Comparison of ENCODE assay signal across 14 cellular contexts in genomic region chr1:29691499-29691898, GRCh38.
DNase-seq lines count a peak whose midpoint lies in the region; ATAC-seq, FAIRE-seq and TF ChIP-seq lines count a peak whose summit lies in the region.
"Had no signal": no experiment of that assay in that cellular context is flagged by ENCODE, and none has a peak within 500 bp of the region (broad histone marks: within the 10 kb centered on the region; RNA-seq: fewer than 3 reads in every experiment).

No MANE protein-coding gene starts in this region.

- POLR2A ChIA-PET in GM12878 (lab: Charles Lee) = interaction anchor here (0.6 kb wide), 1 partner anchor 984 kb away, joined by 4 read pairs; no protein-coding TSS in a partner anchor

- no peak for ATAC-seq in GM12878
- no peak for ATAC-seq in GM18873 (IDR thresholded peaks at IDR 0.05; ENCODE audit: low FRiP score, unreplicated experiment)
- ATAC-seq: A549, HCT116, K562 had no signal

- no peaks in the 10 kb centered on the region for H4K20me1 ChIP-seq in BLaER1 treated with 17β-estradiol and CSF1 and Interleukin-3, amounts not matched to agents 10 nM and 100 nM
- H4K20me1 ChIP-seq in DOHH2 (ENCODE audit: control insufficient read depth, insufficient read depth, low read depth, low read length) (no peaks in the 10 kb centered on the region), GM12878 (ENCODE audit: control insufficient read depth, insufficient read depth) (no peaks in the 10 kb centered on the region), smooth muscle cell (ENCODE audit: low read depth) (no peaks in the 10 kb centered on the region)

- peak overlapping the region in 1 of 11 experiments; percentile 29; a peak in 2 of 22 replicates for H3K9ac ChIP-seq in BLaER1 treated with 17β-estradiol and CSF1 and Interleukin-3, amounts not matched to agents 10 nM and 100 nM
- H3K9ac ChIP-seq in GM12878 (ENCODE audit: control insufficient read depth, insufficient read depth, low read length) (no peak overlapping the region), smooth muscle cell (ENCODE audit: low read depth) (no peak overlapping the region)

- H3K27me3 ChIP-seq in BLaER1 treated with 17β-estradiol and CSF1 and Interleukin-3, amounts not matched to agents 10 nM and 100 nM = peaks cover 0 to 3% (median 0%) of the 10 kb centered on the region in 11 experiments; a peak in 1 of 22 replicates
- H3K27me3 ChIP-seq in DOHH2 (ENCODE audit: control insufficient read depth, low read length) = no peaks in the 10 kb centered on the region
- H3K27me3 ChIP-seq in GM12878 (replicated peaks in 1 of 2; ENCODE audit: control insufficient read depth in 2 of 2, insufficient read depth in 2 of 2, low read length in 1 of 2) = no peaks in the 10 kb centered on the region
- H3K27me3 ChIP-seq in smooth muscle cell (ENCODE audit: low read depth) = no peaks in the 10 kb centered on the region

- RAD21 ChIA-PET in GM12878 (lab: Charles Lee; ENCODE audit: unreplicated experiment) = no interaction called here

- H3K27ac ChIP-seq in BLaER1 treated with 17β-estradiol and CSF1 and Interleukin-3, amounts not matched to agents 10 nM and 100 nM = peak overlapping the region in 8 of 11 experiments; percentile 12 to 82 (median 42); a peak in 10 of 22 replicates
- H3K27ac ChIP-seq in DOHH2 (ENCODE audit: low read depth, low read length) (peak overlapping the region; percentile 22; the same call in 1 of the 2 replicates), GM12878 (ENCODE audit: control insufficient read depth, insufficient read depth) (no peak overlapping the region), smooth muscle cell (ENCODE audit: low read depth) (no peak overlapping the region)
- H3K27ac ChIP-seq: A549 had no signal

- H3K36me3 ChIP-seq in BLaER1 treated with 17β-estradiol and CSF1 and Interleukin-3, amounts not matched to agents 10 nM and 100 nM = no peaks in the 10 kb centered on the region
- H3K36me3 ChIP-seq in DOHH2 (ENCODE audit: control insufficient read depth, low read length) (no peaks in the 10 kb centered on the region), GM12878 (ENCODE audit: control insufficient read depth in 2 of 2, insufficient read depth in 2 of 2, low read length in 1 of 2) (no peaks in the 10 kb centered on the region), smooth muscle cell (ENCODE audit: low read depth) (no peaks in the 10 kb centered on the region)

- SMC1A ChIA-PET in GM12878 (lab: Charles Lee; ENCODE audit: uncharacterized antibody, unreplicated experiment) = no interaction called here

- no TSS peak for BruUV-seq in GM12878 (replicated peaks; lab: Mats Ljungman, UMichigan)

- FAIRE-seq in GM12878 (lab: Jason Lieb, UNC) = no peak
- FAIRE-seq: A549, G401.6, K562 had no signal

- H3K4me3 ChIP-seq in BLaER1 treated with 17β-estradiol and CSF1 and Interleukin-3, amounts not matched to agents 10 nM and 100 nM = no peak overlapping the region
- H3K4me3 ChIP-seq in DOHH2 (ENCODE audit: low read length) (peak overlapping the region; percentile 31), GM12878 (no peak overlapping the region), smooth muscle cell (no peak overlapping the region)
- H3K4me3 ChIP-seq: A549, K562 had no signal

- WGBS in GM12878 (ENCODE audit: insufficient coverage, insufficient replicate concordance, low lambda C conversion rate, missing lambda C conversion rate) = 62% methylated on average over 5 of the region's 5 CpGs
- WGBS in smooth muscle cell (ENCODE audit: low lambda C conversion rate) = 81% methylated on average over 5 of the region's 5 CpGs

- H2AFZ ChIP-seq in GM12878 (ENCODE audit: control insufficient read depth, low read depth, low read length) (no peak overlapping the region), smooth muscle cell (ENCODE audit: low read depth) (no peak overlapping the region)

- CTCF ChIA-PET in GM12878 (lab: Yijun Ruan, JAX) = no interaction called here

- peak; percentile 37 for DNase-seq in NCI-H748 (lab: John Stamatoyannopoulos, UW; ENCODE audit: unreplicated experiment)
- DNase-seq in NCI-H748 treated with DMSO at 0.1 percent for 48 hours (lab: John Stamatoyannopoulos, UW) = no peak
- DNase-seq in GM12878 (ENCODE audit: low read depth, low spot score) = no peak
- DNase-seq in smooth muscle cell (lab: John Stamatoyannopoulos, UW; ENCODE audit: unreplicated experiment) = no peak
- DNase-seq: CD4-positive, CD25-positive, alpha-beta regulatory T cell; DMS79; EL had no signal

- peaks cover 49 to 73% (median 62%) of the 10 kb centered on the region in 10 experiments for H3K4me1 ChIP-seq in BLaER1 treated with 17β-estradiol and CSF1 and Interleukin-3, amounts not matched to agents 10 nM and 100 nM
- H3K4me1 ChIP-seq in DOHH2 (ENCODE audit: control insufficient read depth, low read length) (peaks cover 29% of the 10 kb centered on the region), GM12878 (ENCODE audit: control insufficient read depth, insufficient read depth, low read length) (peaks cover 32% of the 10 kb centered on the region), smooth muscle cell (ENCODE audit: low read depth) (peaks cover 18% of the 10 kb centered on the region)
- H3K4me1 ChIP-seq: A549 had no signal

- no peak for TF ChIP-seq EP300 in GM12878 (IDR thresholded peaks at IDR 0.05; ENCODE audit: borderline replicate concordance in 1 of 2, control insufficient read depth in 1 of 2, low read depth in 2 of 2, low read length in 2 of 2)

- TF ChIP-seq POLR2A in GM12878 (IDR thresholded peaks at IDR 0.05; ENCODE audit: low read depth, low read length) = no peak

- no peak for TF ChIP-seq RAD21 in GM12878 (IDR thresholded peaks at IDR 0.05; ENCODE audit: insufficient read depth, low read depth, low read length)

- H3F3A ChIP-seq in DOHH2 (ENCODE audit: control insufficient read depth, insufficient read depth) (no peaks in the 10 kb centered on the region), smooth muscle cell (ENCODE audit: low read depth) (peaks cover 11% of the 10 kb centered on the region)

- H3K9me3 ChIP-seq in BLaER1 treated with 17β-estradiol and CSF1 and Interleukin-3, amounts not matched to agents 10 nM and 100 nM (replicated peaks in 1 of 11) = peaks cover 0 to 16% (median 9%) of the 10 kb centered on the region in 11 experiments; a peak in 15 of 22 replicates
- H3K9me3 ChIP-seq in DOHH2 (ENCODE audit: control insufficient read depth, insufficient read depth, low read length) (no peaks in the 10 kb centered on the region), GM12878 (replicated peaks; ENCODE audit: control insufficient read depth, insufficient read depth, low read length) (no peaks in the 10 kb centered on the region), smooth muscle cell (replicated peaks; ENCODE audit: low read depth) (no peaks in the 10 kb centered on the region)
- H3K9me3 ChIP-seq: A549 had no signal

- H3K79me2 ChIP-seq in DOHH2 (ENCODE audit: control insufficient read depth, low read length) (no peaks in the 10 kb centered on the region), GM12878 (ENCODE audit: control insufficient read depth, insufficient read depth, low read length) (no peaks in the 10 kb centered on the region), smooth muscle cell (ENCODE audit: low read depth) (no peaks in the 10 kb centered on the region)

- peak overlapping the region; percentile 73 to 96 (median 88); a peak in 21 of 22 replicates for H3K4me2 ChIP-seq in BLaER1 treated with 17β-estradiol and CSF1 and Interleukin-3, amounts not matched to agents 10 nM and 100 nM
- H3K4me2 ChIP-seq in DOHH2 (ENCODE audit: low read length) (peak overlapping the region; percentile 45), GM12878 (ENCODE audit: control insufficient read depth, insufficient read depth) (peak overlapping the region; percentile 51; the same call in 1 of the 2 replicates), smooth muscle cell (no peak overlapping the region)
- H3K4me2 ChIP-seq: A549 had no signal

- TF ChIP-seq CTCF in DOHH2 (IDR thresholded peaks at IDR 0.05; ENCODE audit: low read depth, low read length, poor library complexity, severe bottlenecking) (no peak), GM12878 (IDR thresholded peaks at IDR 0.05 in 2 of 3, conservative IDR thresholded peaks at IDR 0.05 in 1 of 3; ENCODE audit: control insufficient read depth in 2 of 3, extremely low read depth in 1 of 3, insufficient read depth in 1 of 3, low read depth in 3 of 3, low read length in 3 of 3) (no peak), smooth muscle cell (IDR thresholded peaks at IDR 0.05; ENCODE audit: borderline replicate concordance, insufficient read depth, poor library complexity, severe bottlenecking) (no peak)

- H3K9me2 ChIP-seq in DOHH2 (replicated peaks; ENCODE audit: control insufficient read depth, low read length) = no peaks in the 10 kb centered on the region

- in situ Hi-C loops in GM12878 (cut with MboI) = no loop called here

- intact Hi-C loops in GM12878 (cut with micrococcal nuclease; ENCODE audit: unreplicated experiment) = no loop called here

TF ChIP-seq in GM12878, 131 proteins besides CTCF, POLR2A, EP300 and RAD21 (continues in another document):
- no peak for TF ChIP-seq SREBF1 (IDR thresholded peaks at IDR 0.05; ENCODE audit: low read length)
- no peak for TF ChIP-seq ETV6 (conservative IDR thresholded peaks at IDR 0.05 in 1 of 2, IDR thresholded peaks at IDR 0.05 in 1 of 2; ENCODE audit: borderline replicate concordance in 1 of 2, low read depth in 1 of 2)
- TF ChIP-seq, protein P1, sequence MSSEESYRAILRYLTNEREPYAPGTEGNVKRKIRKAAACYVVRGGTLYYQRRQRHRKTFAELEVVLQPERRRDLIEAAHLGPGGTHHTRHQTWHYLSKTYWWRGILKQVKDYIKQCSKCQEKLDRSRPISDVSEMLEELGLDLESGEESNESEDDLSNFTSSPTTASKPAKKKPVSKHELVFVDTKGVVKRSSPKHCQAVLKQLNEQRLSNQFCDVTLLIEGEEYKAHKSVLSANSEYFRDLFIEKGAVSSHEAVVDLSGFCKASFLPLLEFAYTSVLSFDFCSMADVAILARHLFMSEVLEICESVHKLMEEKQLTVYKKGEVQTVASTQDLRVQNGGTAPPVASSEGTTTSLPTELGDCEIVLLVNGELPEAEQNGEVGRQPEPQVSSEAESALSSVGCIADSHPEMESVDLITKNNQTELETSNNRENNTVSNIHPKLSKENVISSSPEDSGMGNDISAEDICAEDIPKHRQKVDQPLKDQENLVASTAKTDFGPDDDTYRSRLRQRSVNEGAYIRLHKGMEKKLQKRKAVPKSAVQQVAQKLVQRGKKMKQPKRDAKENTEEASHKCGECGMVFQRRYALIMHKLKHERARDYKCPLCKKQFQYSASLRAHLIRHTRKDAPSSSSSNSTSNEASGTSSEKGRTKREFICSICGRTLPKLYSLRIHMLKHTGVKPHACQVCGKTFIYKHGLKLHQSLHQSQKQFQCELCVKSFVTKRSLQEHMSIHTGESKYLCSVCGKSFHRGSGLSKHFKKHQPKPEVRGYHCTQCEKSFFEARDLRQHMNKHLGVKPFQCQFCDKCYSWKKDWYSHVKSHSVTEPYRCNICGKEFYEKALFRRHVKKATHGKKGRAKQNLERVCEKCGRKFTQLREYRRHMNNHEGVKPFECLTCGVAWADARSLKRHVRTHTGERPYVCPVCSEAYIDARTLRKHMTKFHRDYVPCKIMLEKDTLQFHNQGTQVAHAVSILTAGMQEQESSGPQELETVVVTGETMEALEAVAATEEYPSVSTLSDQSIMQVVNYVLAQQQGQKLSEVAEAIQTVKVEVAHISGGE (CRISPR knock-in tag; IDR thresholded peaks at IDR 0.05) = no peak

Comparison
In these comparisons a context has a peak if more than half of its experiments do, and no peak if none do; other contexts are left out.
1. H3K27ac ChIP-seq: peak in BLaER1 treated with 17β-estradiol and CSF1 and Interleukin-3, amounts not matched to agents 10 nM and 100 nM (8 of 11) and DOHH2 (single experiment); none in GM12878 (single experiment) and smooth muscle cell (single experiment).